Comparison of ENCODE assay signal across 8 cellular contexts in genomic region chr2:161308178-161308955, GRCh38. TPM values are rescaled to one million over a fixed set of nuclear protein-coding genes. Genes with fewer than 3 reads are reported as not detected.
DNase-seq lines count a peak whose midpoint lies in the region; ATAC-seq and TF ChIP-seq lines count a peak whose summit lies in the region.

Gene PSMD14 (plus strand): TSS chr2:161308425. CDS start chr2:161318826, 10,401 bp downstream.

- H3K4ac ChIP-seq in IMR-90 (ENCODE audit: low read depth, low read length) = peak within 1 kb of the TSS; percentile 95

- peak; percentile 99 for ATAC-seq in GM21528 (IDR thresholded peaks at IDR 0.05; ENCODE audit: low FRiP score, unreplicated experiment)
- peak; percentile 97 for ATAC-seq in IMR-90 (ENCODE audit: low read depth)

- peak; percentile 95 for TF ChIP-seq POLR2A in IMR-90 (IDR thresholded peaks at IDR 0.05; ENCODE audit: low read depth, low read length)

- H3K18ac ChIP-seq in IMR-90 (ENCODE audit: low read depth, low read length) = peak within 1 kb of the TSS; percentile 71

- POLR2A ChIA-PET in IMR-90 (lab: Charles Lee; ENCODE audit: unreplicated experiment) = interaction anchor here (0.6 kb wide), 1 partner anchor 224 kb away, joined by 4 read pairs; no protein-coding TSS in a partner anchor

- peak within 1 kb of the TSS; percentile 75 for H3K56ac ChIP-seq in IMR-90 (ENCODE audit: extremely low read depth, insufficient read depth, low read length)

- no peaks in the 10 kb centered on the region for H3K36me3 ChIP-seq in IMR-90 (ENCODE audit: control insufficient read depth, insufficient read depth, low read length)

- peak within 1 kb of the TSS; percentile 84 for H4K91ac ChIP-seq in IMR-90 (ENCODE audit: insufficient read depth, low read depth, low read length)

- H2BK20ac ChIP-seq in IMR-90 (ENCODE audit: low read depth, low read length) = no peak within 1 kb of the TSS

- H3K9me1 ChIP-seq in IMR-90 (ENCODE audit: insufficient read depth, low read length) = no peaks in the 10 kb centered on the region

- peak; percentile 97 for DNase-seq in DMS 273 (lab: John Stamatoyannopoulos, UW; ENCODE audit: unreplicated experiment)
- DNase-seq in IMR-90 = peak; percentile 94
- peak; percentile 95 for DNase-seq in OCI-M1 (lab: John Stamatoyannopoulos, UW)
- peak; percentile 77 for DNase-seq in activated T-cell treated with anti-CD3 and anti-CD28 coated beads for 4 hours
- DNase-seq in epithelial cell of prostate (ENCODE audit: low read depth, low spot score) = peak; percentile 78
- DNase-seq in mucosa of gallbladder (ENCODE audit: low spot score) = peak; percentile 93
- DNase-seq in stimulated activated CD8-positive, alpha-beta memory T cell treated with anti-CD3 and anti-CD28 coated beads, Interleukin-4, amount 100 ng/mL, for 4 hours (ENCODE audit: low read depth in 2 of 2, low spot score in 1 of 2) = peak; percentile 76 to 78

- dilution Hi-C loops in IMR-90 (cut with HindIII; ENCODE audit: low sequenced_read_pairs, unreplicated experiment) = no loop called here

- TF ChIP-seq CTCF in IMR-90 (conservative IDR thresholded peaks at IDR 0.05; ENCODE audit: low read depth, low read length) = no peak

- H4K5ac ChIP-seq in IMR-90 (ENCODE audit: low read depth, low read length) = peak within 1 kb of the TSS; percentile 75

- no peaks in the 10 kb centered on the region for H3K27me3 ChIP-seq in IMR-90 (ENCODE audit: control insufficient read depth, insufficient read depth, low read length)

- H3K79me1 ChIP-seq in IMR-90 (ENCODE audit: low read depth in 1 of 2, low read length in 2 of 2) = peaks cover 7 to 18% of the 10 kb centered on the region in 2 experiments; a peak in 3 of 4 replicates

- H3K9me3 ChIP-seq in IMR-90 (ENCODE audit: control insufficient read depth, insufficient read depth, low read length) = peaks cover 2% of the 10 kb centered on the region; the same call in 1 of the 2 replicates

- CTCF ChIA-PET in IMR-90 (lab: Yijun Ruan, JAX) = no interaction called here

- H4K8ac ChIP-seq in IMR-90 (ENCODE audit: low read depth in 2 of 2, low read length in 2 of 2) = peak within 1 kb of the TSS; percentile 89 to 91

- H3K9ac ChIP-seq in IMR-90 (ENCODE audit: low read depth, low read length) = peak within 1 kb of the TSS; percentile 87

- peak within 1 kb of the TSS; percentile 63; the same call in 1 of the 2 replicates for H2BK120ac ChIP-seq in IMR-90 (ENCODE audit: low read depth, low read length)

- H3K4me3 ChIP-seq in IMR-90 (ENCODE audit: insufficient read depth, low read depth, low read length) = peak within 1 kb of the TSS; percentile 86

- TF ChIP-seq RAD21 in IMR-90 (IDR thresholded peaks at IDR 0.05; ENCODE audit: low read length) = no peak

- H4K20me1 ChIP-seq in IMR-90 (ENCODE audit: insufficient read depth, low read length) = peaks cover 2% of the 10 kb centered on the region

- H2AK9ac ChIP-seq in IMR-90 (replicated peaks; ENCODE audit: low read depth, low read length, poor library complexity) = peak within 1 kb of the TSS; percentile 93

- 0% methylated on average over 29 of the region's 60 CpGs; no CpG with 5 or more reads in 1 of the 2 experiments for WGBS in IMR-90 (ENCODE audit: extremely low coverage in 2 of 2, insufficient read length in 1 of 2), 2 experiments

- peak within 1 kb of the TSS; percentile 84 for H2BK5ac ChIP-seq in IMR-90 (ENCODE audit: low read depth, low read length, poor library complexity, severe bottlenecking)

- peak within 1 kb of the TSS; percentile 93 for H2AFZ ChIP-seq in IMR-90 (replicated peaks; ENCODE audit: low read length, poor library complexity)

- BruUV-seq in IMR-90 (replicated peaks; lab: Mats Ljungman, UMichigan) = TSS peak; percentile 53

- peak within 1 kb of the TSS; percentile 36 for H2AK5ac ChIP-seq in IMR-90 (ENCODE audit: low read depth, low read length)

- H3K23ac ChIP-seq in IMR-90 (ENCODE audit: low read depth, low read length) = peak within 1 kb of the TSS; percentile 83

- peak within 1 kb of the TSS; percentile 79 for H3K4me2 ChIP-seq in IMR-90 (ENCODE audit: low read depth, low read length)

- intact Hi-C loops in IMR-90 (cut with micrococcal nuclease) = no loop called here

- peak within 1 kb of the TSS; percentile 89 for H3K27ac ChIP-seq in IMR-90 (ENCODE audit: insufficient read depth, low read length)
- peak within 1 kb of the TSS; percentile 93 for H3K27ac ChIP-seq in epithelial cell of prostate

- in situ Hi-C loops in IMR-90 (cut with MboI; ENCODE audit: low sequenced_read_pairs) = no loop called here

- H3K4me1 ChIP-seq in IMR-90 (ENCODE audit: control insufficient read depth, insufficient read depth, low read length) = peaks cover 3% of the 10 kb centered on the region; the same call in 1 of the 2 replicates

- H2BK15ac ChIP-seq in IMR-90 (ENCODE audit: low read depth, low read length) = no peak within 1 kb of the TSS

- H3K14ac ChIP-seq in IMR-90 (replicated peaks; ENCODE audit: low read depth, low read length) = peak within 1 kb of the TSS; percentile 95

TF ChIP-seq in IMR-90, 13 proteins besides CTCF, POLR2A, EP300 and RAD21:
- no peak for TF ChIP-seq RCOR1 (IDR thresholded peaks at IDR 0.05; ENCODE audit: insufficient replicate concordance, low read length)
- peak; percentile 42; the same call in 1 of the 2 replicates for TF ChIP-seq USF2 (IDR thresholded peaks at IDR 0.05; ENCODE audit: low read depth, low read length)
- peak; percentile 47; the same call in 1 of the 2 replicates for TF ChIP-seq MXI1 (IDR thresholded peaks at IDR 0.05; ENCODE audit: borderline replicate concordance, low read depth, low read length)
- TF ChIP-seq NFE2L2 (IDR thresholded peaks at IDR 0.05; ENCODE audit: low read depth, low read length) = peak; percentile 69; the same call in 1 of the 2 replicates
- TF ChIP-seq CHD1 (IDR thresholded peaks at IDR 0.05; ENCODE audit: low read depth, low read length) = peak; percentile 94; the same call in 1 of the 2 replicates
- peak; percentile 27 for TF ChIP-seq FOS (IDR thresholded peaks at IDR 0.05; ENCODE audit: low read depth, low read length)
- TF ChIP-seq MAFK (IDR thresholded peaks at IDR 0.05; ENCODE audit: low read depth, low read length) = 0 out of 2 replicates have a peak, but pooled peaks have one; percentile 5
- TF ChIP-seq MAZ (IDR thresholded peaks at IDR 0.05; ENCODE audit: borderline replicate concordance, low read depth, low read length) = peak; percentile 23; the same call in 1 of the 2 replicates
- 0 out of 2 replicates have a peak, but pooled peaks have one; percentile 11 for TF ChIP-seq RFX5 (IDR thresholded peaks at IDR 0.05; ENCODE audit: low read depth, low read length)
- TF ChIP-seq ELK1 (IDR thresholded peaks at IDR 0.05; ENCODE audit: borderline replicate concordance, low read depth, low read length) = no peak
- TF ChIP-seq BHLHE40 (IDR thresholded peaks at IDR 0.05; ENCODE audit: low read depth, low read length) = no peak
- no peak for TF ChIP-seq SMC3 (IDR thresholded peaks at IDR 0.05; ENCODE audit: low read depth, low read length)
- no peak for TF ChIP-seq CEBPB (IDR thresholded peaks at IDR 0.05; ENCODE audit: low read depth, low read length)

RNA-seq across cellular contexts. Expression of gene PSMD14, which starts in this region (rescaled TPM):
- total RNA-seq in IMR-90 (2012; rRNA removed) (110 and 191 TPM in 2 replicates), mucosa of gallbladder (36.2 TPM)
- 50.9 and 59.3 TPM in 2 replicates for polyA plus RNA-seq in IMR-90 (2012; rRNA removed)
- 12.7 and 22.7 TPM in 2 replicates for polyA plus RNA-seq in IMR-90 (2012; cell fraction: cytosol; rRNA removed)
- 4.5 and 24.9 TPM in 2 replicates for polyA plus RNA-seq in IMR-90 (2012; cell fraction: nucleus; rRNA removed; ENCODE audit: low replicate concordance)

Comparison
In these comparisons a context has a peak if more than half of its experiments do, and no peak if none do; other contexts are left out.
1. Peak in every context shown above with its lines: DNase-seq, ATAC-seq, H3K4me3 ChIP-seq and H3K27ac ChIP-seq.